Comparison of ENCODE assay signal across 14 cellular contexts in the genomic region with DNA sequence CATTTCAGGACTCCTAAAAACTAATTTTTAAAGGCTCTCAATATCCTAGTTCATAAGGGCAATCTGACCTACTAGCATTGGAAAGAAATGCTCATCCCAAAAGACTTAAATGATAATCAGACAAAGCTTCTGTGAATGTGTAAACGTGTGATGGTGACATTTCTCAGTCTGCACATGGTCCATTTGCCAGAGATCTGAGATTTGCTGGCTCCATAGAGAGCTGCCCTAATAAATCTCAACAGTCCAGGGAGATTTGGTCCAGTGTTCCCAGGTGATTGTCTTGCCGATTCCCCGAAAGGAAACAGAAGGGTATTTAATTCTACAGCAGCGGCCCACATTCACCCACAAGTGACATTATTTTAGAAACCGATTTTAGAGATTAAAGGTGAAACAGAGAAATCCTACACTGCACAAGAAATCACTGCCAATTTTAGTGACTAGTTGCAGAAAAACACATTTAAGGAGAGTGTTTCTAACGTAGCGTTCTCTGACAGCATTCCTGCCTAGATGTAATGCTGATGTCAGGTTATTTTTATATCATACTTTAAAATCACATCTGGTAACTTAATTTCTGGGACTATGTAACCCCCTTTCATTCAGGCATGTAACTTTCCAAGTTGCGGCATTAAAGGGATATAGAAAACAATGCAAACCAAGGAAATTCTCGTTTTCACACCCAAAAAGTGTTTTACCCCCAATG.
DNase-seq lines count a peak whose midpoint lies in the region; ATAC-seq, FAIRE-seq and TF ChIP-seq lines count a peak whose summit lies in the region.
"Had no signal": no experiment of that assay in that cellular context is flagged by ENCODE, and none has a peak within 500 bp of the region (broad histone marks: within the 10 kb centered on the region; RNA-seq: fewer than 3 reads in every experiment).

No MANE protein-coding gene starts in this region.

- peaks cover 47% of the 10 kb centered on the region for H3K4me1 Mint-ChIP-seq in progenitor cell of endocrine pancreas (ENCODE audit: low read depth)
- H3K4me1 Mint-ChIP-seq in stimulated activated naive B cell treated with anti-CD40 and anti-IgM and Interleukin-4, amounts not matched to agents 10 μg/mL and 1 μg/mL and 100 μg/mL, for 72 hours, result no peaks in the 10 kb centered on the region

- H3K27ac ChIP-seq in A549 (peak overlapping the region in 1 of 2 experiments; percentile 7; a peak in 1 of 6 replicates), IMR-90 (ENCODE audit: insufficient read depth, low read length) (no peak overlapping the region), gastroesophageal sphincter (peak overlapping the region; percentile 59 to 79 (median 72))

- 83% methylated on average over 9 of the region's 9 CpGs for WGBS in A549 (ENCODE audit: missing lambda C conversion rate)
- no CpG with 5 or more reads among the region's 9 CpGs for WGBS in IMR-90 (ENCODE audit: extremely low coverage in 2 of 2, insufficient read length in 1 of 2), 2 experiments
- WGBS in gastroesophageal sphincter (ENCODE audit: low coverage in 1 of 2), 2 donors, result 28 to 42% methylated on average over 6 to 9 of the region's 9 CpGs

- H3K4me2 ChIP-seq in A549, result no peak overlapping the region
- no peak overlapping the region for H3K4me2 ChIP-seq in IMR-90 (ENCODE audit: low read depth, low read length)

- no peaks in the 10 kb centered on the region; the same call in 1 of the 2 replicates for H3K9me1 ChIP-seq in IMR-90 (ENCODE audit: insufficient read depth, low read length)

- H3K36me3 ChIP-seq in IMR-90 (ENCODE audit: control insufficient read depth, insufficient read depth, low read length) (no peaks in the 10 kb centered on the region), gastroesophageal sphincter (no peaks in the 10 kb centered on the region), HAP-1 (replicated peaks) (no peaks in the 10 kb centered on the region)
- H3K36me3 ChIP-seq: BE2C had no signal

- H2AFZ ChIP-seq in IMR-90 (replicated peaks; ENCODE audit: low read length, poor library complexity), result no peak overlapping the region

- peak overlapping the region; percentile 54; the same call in 1 of the 2 replicates for H2BK120ac ChIP-seq in IMR-90 (ENCODE audit: low read depth, low read length)

- intact Hi-C loops in IMR-90 (cut with micrococcal nuclease), result loop anchor here (1.0 kb wide), 1 partner anchor 31 kb away; no protein-coding TSS in a partner anchor

- DNase-seq in A549 (ENCODE audit: low read depth in 1 of 2, low spot score in 1 of 2) (no peak), IMR-90 (no peak), progenitor cell of endocrine pancreas (ENCODE audit: low spot score, unreplicated experiment) (no peak), HAP-1 (ENCODE audit: low spot score in 2 of 2) (no peak)
- no peak for DNase-seq in stimulated activated naive B cell treated with anti-CD40 and anti-IgM and Interleukin-4, amounts not matched to agents 10 μg/mL and 1 μg/mL and 100 μg/mL, for 72 hours
- DNase-seq: BE2C; CD4-positive, alpha-beta memory T cell; DND-41; H7; Kasumi-1; NCI-H187 treated with DMSO at 0.1 percent for 48 hours; PC-3 had no signal

- H3K79me1 ChIP-seq in IMR-90 (ENCODE audit: low read depth in 1 of 2, low read length in 2 of 2), result no peaks in the 10 kb centered on the region

- peaks cover 10% of the 10 kb centered on the region for H3K9me3 Mint-ChIP-seq in progenitor cell of endocrine pancreas (ENCODE audit: low read depth)
- H3K9me3 Mint-ChIP-seq in stimulated activated naive B cell treated with anti-CD40 and anti-IgM and Interleukin-4, amounts not matched to agents 10 μg/mL and 1 μg/mL and 100 μg/mL, for 72 hours, result peaks cover 0 to 2% of the 10 kb centered on the region in 2 donors
- H3K9me3 Mint-ChIP-seq: CD4-positive, alpha-beta memory T cell had no signal

- peak overlapping the region; percentile 38; the same call in 2 of the 3 replicates for H2BK15ac ChIP-seq in IMR-90 (ENCODE audit: low read depth, low read length)

- no peak overlapping the region for H2BK5ac ChIP-seq in IMR-90 (ENCODE audit: low read depth, low read length, poor library complexity, severe bottlenecking)

- FAIRE-seq in A549 (lab: Jason Lieb, UNC), result no peak

- CTCF ChIA-PET in A549 (lab: Yijun Ruan, JAX), result no interaction called here
- CTCF ChIA-PET in IMR-90 (lab: Yijun Ruan, JAX), result no interaction called here

- H4K5ac ChIP-seq in IMR-90 (ENCODE audit: low read depth, low read length), result peak overlapping the region; percentile 64; the same call in 1 of the 2 replicates

- dilution Hi-C loops in IMR-90 (cut with HindIII; ENCODE audit: low sequenced_read_pairs, unreplicated experiment), result no loop called here

- no peaks in the 10 kb centered on the region for H4K20me1 ChIP-seq in IMR-90 (ENCODE audit: insufficient read depth, low read length)

- in situ Hi-C loops in IMR-90 (cut with MboI; ENCODE audit: low sequenced_read_pairs), result no loop called here
- in situ Hi-C loops in HAP-1 (cut with MboI; ENCODE audit: low sequenced_read_pairs), result no loop called here

- H3K4me3 Mint-ChIP-seq in progenitor cell of endocrine pancreas (ENCODE audit: low read depth), result peak overlapping the region; percentile 41
- no peak overlapping the region for H3K4me3 Mint-ChIP-seq in stimulated activated naive B cell treated with anti-CD40 and anti-IgM and Interleukin-4, amounts not matched to agents 10 μg/mL and 1 μg/mL and 100 μg/mL, for 72 hours
- H3K4me3 Mint-ChIP-seq: CD4-positive, alpha-beta memory T cell had no signal

- no peak for TF ChIP-seq RAD21 in A549 (conservative IDR thresholded peaks at IDR 0.05 in 1 of 2, IDR thresholded peaks at IDR 0.05 in 1 of 2)
- no peak for TF ChIP-seq RAD21 in IMR-90 (IDR thresholded peaks at IDR 0.05; ENCODE audit: low read length)

- no peak overlapping the region for H4K91ac ChIP-seq in IMR-90 (ENCODE audit: insufficient read depth, low read depth, low read length)

- peaks cover 2% of the 10 kb centered on the region; the same call in 1 of the 3 replicates for H3K9me3 ChIP-seq in A549
- H3K9me3 ChIP-seq in IMR-90 (ENCODE audit: control insufficient read depth, insufficient read depth, low read length), result no peaks in the 10 kb centered on the region
- peaks cover 0 to 5% (median 0%) of the 10 kb centered on the region in 3 donors for H3K9me3 ChIP-seq in gastroesophageal sphincter
- H3K9me3 ChIP-seq in HAP-1, result no peaks in the 10 kb centered on the region
- H3K9me3 ChIP-seq: BE2C had no signal

- H4K8ac ChIP-seq in IMR-90 (ENCODE audit: low read depth in 2 of 2, low read length in 2 of 2), result peak overlapping the region; percentile 30 to 61; a peak in 2 of 4 replicates

- H3K27me3 ChIP-seq in IMR-90 (ENCODE audit: control insufficient read depth, insufficient read depth, low read length) (no peaks in the 10 kb centered on the region), gastroesophageal sphincter (no peaks in the 10 kb centered on the region), HAP-1 (ENCODE audit: low read depth) (peaks cover 4% of the 10 kb centered on the region)
- H3K27me3 ChIP-seq: BE2C had no signal

- POLR2A ChIA-PET in A549 (lab: Yijun Ruan, JAX) (no interaction called here), IMR-90 (lab: Charles Lee; ENCODE audit: unreplicated experiment) (interaction anchor here (0.5 kb wide), 1 partner anchor 393 kb away, joined by 7 read pairs; no protein-coding TSS in a partner anchor)

- no peak overlapping the region for H3K56ac ChIP-seq in IMR-90 (ENCODE audit: extremely low read depth, insufficient read depth, low read length)

- H3K36me3 Mint-ChIP-seq in progenitor cell of endocrine pancreas (ENCODE audit: insufficient read depth), result peaks cover 13% of the 10 kb centered on the region
- H3K36me3 Mint-ChIP-seq in stimulated activated naive B cell treated with anti-CD40 and anti-IgM and Interleukin-4, amounts not matched to agents 10 μg/mL and 1 μg/mL and 100 μg/mL, for 72 hours, result no peaks in the 10 kb centered on the region
- H3K36me3 Mint-ChIP-seq: CD4-positive, alpha-beta memory T cell had no signal

- H2AK5ac ChIP-seq in IMR-90 (ENCODE audit: low read depth, low read length), result no peak overlapping the region

- TF ChIP-seq EP300 in A549 (IDR thresholded peaks at IDR 0.05) (no peak), gastroesophageal sphincter (IDR thresholded peaks at IDR 0.05) (no peak)

- peak overlapping the region; percentile 82; the same call in 1 of the 2 replicates for H3K18ac ChIP-seq in IMR-90 (ENCODE audit: low read depth, low read length)

- no TSS peak for BruUV-seq in IMR-90 (replicated peaks; lab: Mats Ljungman, UMichigan)

- H2AK9ac ChIP-seq in IMR-90 (replicated peaks; ENCODE audit: low read depth, low read length, poor library complexity), result no peak overlapping the region

- H3K4me1 ChIP-seq in A549, result peaks cover 15% of the 10 kb centered on the region
- peaks cover 5% of the 10 kb centered on the region for H3K4me1 ChIP-seq in IMR-90 (ENCODE audit: control insufficient read depth, insufficient read depth, low read length)
- peaks cover 0 to 51% (median 9%) of the 10 kb centered on the region in 3 donors for H3K4me1 ChIP-seq in gastroesophageal sphincter
- no peaks in the 10 kb centered on the region for H3K4me1 ChIP-seq in HAP-1
- H3K4me1 ChIP-seq: BE2C had no signal

- TF ChIP-seq POLR2A in A549 (IDR thresholded peaks at IDR 0.05; ENCODE audit: low read length) (no peak), IMR-90 (IDR thresholded peaks at IDR 0.05; ENCODE audit: low read depth, low read length) (no peak), gastroesophageal sphincter (IDR thresholded peaks at IDR 0.05) (no peak)

- H3K4me3 ChIP-seq in A549, result no peak overlapping the region
- H3K4me3 ChIP-seq in IMR-90 (ENCODE audit: insufficient read depth, low read depth, low read length), result no peak overlapping the region
- no peak overlapping the region for H3K4me3 ChIP-seq in gastroesophageal sphincter
- H3K4me3 ChIP-seq in HAP-1, result no peak overlapping the region

- H3K14ac ChIP-seq in IMR-90 (replicated peaks; ENCODE audit: low read depth, low read length), result no peak overlapping the region; the same call in 1 of the 2 replicates

- TF ChIP-seq CTCF in A549 (IDR thresholded peaks at IDR 0.05) (no peak), IMR-90 (conservative IDR thresholded peaks at IDR 0.05; ENCODE audit: low read depth, low read length) (no peak), gastroesophageal sphincter (IDR thresholded peaks at IDR 0.05) (no peak), progenitor cell of endocrine pancreas (IDR thresholded peaks at IDR 0.05; ENCODE audit: unreplicated experiment) (no peak)

- no peaks in the 10 kb centered on the region for H3K27me3 Mint-ChIP-seq in progenitor cell of endocrine pancreas
- peaks cover 13 to 14% of the 10 kb centered on the region in 2 donors for H3K27me3 Mint-ChIP-seq in stimulated activated naive B cell treated with anti-CD40 and anti-IgM and Interleukin-4, amounts not matched to agents 10 μg/mL and 1 μg/mL and 100 μg/mL, for 72 hours

- H3K4ac ChIP-seq in IMR-90 (ENCODE audit: low read depth, low read length), result peak overlapping the region; percentile 49; the same call in 1 of the 2 replicates

- peak overlapping the region; percentile 53 for H3K27ac Mint-ChIP-seq in progenitor cell of endocrine pancreas
- H3K27ac Mint-ChIP-seq in stimulated activated naive B cell treated with anti-CD40 and anti-IgM and Interleukin-4, amounts not matched to agents 10 μg/mL and 1 μg/mL and 100 μg/mL, for 72 hours, result no peak overlapping the region
- H3K27ac Mint-ChIP-seq: CD4-positive, alpha-beta memory T cell had no signal

- H3K9ac ChIP-seq in IMR-90 (ENCODE audit: low read depth, low read length), result no peak overlapping the region

- H2BK20ac ChIP-seq in IMR-90 (ENCODE audit: low read depth, low read length), result peak overlapping the region; percentile 38; the same call in 1 of the 2 replicates

- H3K23ac ChIP-seq in IMR-90 (ENCODE audit: low read depth, low read length), result no peak overlapping the region; the same call in 1 of the 2 replicates

- ATAC-seq in A549 (no peak), IMR-90 (ENCODE audit: low read depth) (no peak), gastroesophageal sphincter (no peak), GM21576 (IDR thresholded peaks at IDR 0.05; ENCODE audit: unreplicated experiment) (no peak)
- no peak for ATAC-seq in stimulated activated naive B cell treated with anti-CD40 and anti-IgM and Interleukin-4, amounts not matched to agents 10 μg/mL and 1 μg/mL and 100 μg/mL, for 72 hours (replicated peaks)
- ATAC-seq: PC-3 had no signal
